In genomic region chr16:5096437-5097065, GRCh38 we compare ENCODE assay signal across 8 cellular contexts. TPM values are rescaled to one million over a fixed set of nuclear protein-coding genes. Genes with fewer than 3 reads are reported as not detected.
DNase-seq lines count a peak whose midpoint lies in the region; ATAC-seq and TF ChIP-seq lines count a peak whose summit lies in the region.
"Not testable (repeated sequence)": the region's sequence is repeated elsewhere in the genome, so short reads cannot be mapped to it uniquely, and the experiment has no call there.

No MANE protein-coding gene starts in this region.

- H3K4me3 Mint-ChIP-seq in CD14-positive monocyte (peak overlapping the region; percentile 82 to 87), T-helper 17 cell (peak overlapping the region; percentile 92), endothelial cell (ENCODE audit: unreplicated experiment) (peak overlapping the region; percentile 90), nephron progenitor cell (peak overlapping the region; percentile 89)
- peak overlapping the region; percentile 92 for H3K4me3 Mint-ChIP-seq in stimulated activated naive CD8-positive, alpha-beta T cell treated with anti-CD3 and anti-CD28 coated beads, Interleukin-15, Interleukin-2, amounts not matched to agents 100 ng/mL and 50 ng/mL, for 24 hours

- not testable (repeated sequence) for H3K9me3 Mint-ChIP-seq in CD14-positive monocyte; endothelial cell (ENCODE audit: unreplicated experiment); nephron progenitor cell; stimulated activated naive CD8-positive, alpha-beta T cell treated with anti-CD3 and anti-CD28 coated beads, Interleukin-15, Interleukin-2, amounts not matched to agents 100 ng/mL and 50 ng/mL, for 24 hours

- not testable (repeated sequence) for H3K27ac ChIP-seq in HUES48 (ENCODE audit: low read depth, low read length)

- H3K9ac ChIP-seq in HUES48 (ENCODE audit: low read depth, low read length) = peak overlapping the region; percentile 77; the same call in 1 of the 2 replicates
- H3K9ac ChIP-seq in adipocyte (ENCODE audit: low read length) = peak overlapping the region; percentile 85

- not testable (repeated sequence) for TF ChIP-seq CTCF in CD14-positive monocyte (IDR thresholded peaks at IDR 0.05); endothelial cell (IDR thresholded peaks at IDR 0.05; ENCODE audit: unreplicated experiment); nephron progenitor cell (IDR thresholded peaks at IDR 0.05)

- not testable (repeated sequence) for H3K36me3 ChIP-seq in HUES48 (ENCODE audit: control insufficient read depth, insufficient read depth, low read length); adipocyte (ENCODE audit: control insufficient read depth, insufficient read depth, low read length, severe bottlenecking)

- intact Hi-C loops in CD14-positive monocyte (cut with micrococcal nuclease) = loop anchor here in 1 of 2 donors (5.0 kb wide), 2 partner anchors 139 to 249 kb away; partner anchors contain the start of genes GLYR1, SEC14L5 and UBN1

- H3K27ac Mint-ChIP-seq in CD14-positive monocyte (peak overlapping the region in 3 of 7 donors; percentile 74 to 84 (median 76)), T-helper 17 cell (peak overlapping the region; percentile 57), endothelial cell (ENCODE audit: unreplicated experiment) (peak overlapping the region; percentile 59), nephron progenitor cell (peak overlapping the region; percentile 52)
- H3K27ac Mint-ChIP-seq in stimulated activated naive CD8-positive, alpha-beta T cell treated with anti-CD3 and anti-CD28 coated beads, Interleukin-15, Interleukin-2, amounts not matched to agents 100 ng/mL and 50 ng/mL, for 24 hours = peak overlapping the region; percentile 71

- not testable (repeated sequence) for H3K27me3 ChIP-seq in HUES48 (ENCODE audit: control insufficient read depth, insufficient read depth, low read length); adipocyte (replicated peaks; ENCODE audit: control insufficient read depth, insufficient read depth, low read length)

- H3K4me1 ChIP-seq in HUES48 (ENCODE audit: control insufficient read depth, insufficient read depth, low read length); adipocyte (ENCODE audit: control insufficient read depth, insufficient read depth, low read length): not testable (repeated sequence)

- ATAC-seq in T-helper 17 cell = not testable (repeated sequence)

- H3K4me3 ChIP-seq in HUES48 (ENCODE audit: low read depth, low read length) = peak overlapping the region; percentile 94
- peak overlapping the region; percentile 83 for H3K4me3 ChIP-seq in adipocyte (ENCODE audit: low read length)
- H3K4me3 ChIP-seq in iPS-18c (ENCODE audit: insufficient read depth, low read depth, low read length) = peak overlapping the region; percentile 66

- not testable (repeated sequence) for H3K36me3 Mint-ChIP-seq in CD14-positive monocyte; T-helper 17 cell (ENCODE audit: low read depth); endothelial cell (ENCODE audit: low read depth, unreplicated experiment); nephron progenitor cell (ENCODE audit: low read depth); stimulated activated naive CD8-positive, alpha-beta T cell treated with anti-CD3 and anti-CD28 coated beads, Interleukin-15, Interleukin-2, amounts not matched to agents 100 ng/mL and 50 ng/mL, for 24 hours (ENCODE audit: low read depth)

- H3K9me3 ChIP-seq in HUES48 (ENCODE audit: control insufficient read depth, insufficient read depth, low read length); T-helper 17 cell (ENCODE audit: control insufficient read depth, low read length, poor library complexity, severe bottlenecking); adipocyte (ENCODE audit: control insufficient read depth, low read length); iPS-18c (ENCODE audit: control insufficient read depth, insufficient read depth, low read length): not testable (repeated sequence)

- H3K4me1 Mint-ChIP-seq in CD14-positive monocyte (peaks cover 13% of the 10 kb centered on the region), T-helper 17 cell (peaks cover 11% of the 10 kb centered on the region), nephron progenitor cell (peaks cover 24% of the 10 kb centered on the region)
- H3K4me1 Mint-ChIP-seq in endothelial cell (ENCODE audit: unreplicated experiment) = not testable (repeated sequence)
- peaks cover 32% of the 10 kb centered on the region for H3K4me1 Mint-ChIP-seq in stimulated activated naive CD8-positive, alpha-beta T cell treated with anti-CD3 and anti-CD28 coated beads, Interleukin-15, Interleukin-2, amounts not matched to agents 100 ng/mL and 50 ng/mL, for 24 hours (ENCODE audit: low read depth)

- H3K27me3 Mint-ChIP-seq in CD14-positive monocyte (ENCODE audit: low read depth in 3 of 3) = peaks cover 18 to 28% (median 22%) of the 10 kb centered on the region in 3 donors
- not testable (repeated sequence) for H3K27me3 Mint-ChIP-seq in T-helper 17 cell; endothelial cell (ENCODE audit: unreplicated experiment); nephron progenitor cell (ENCODE audit: low read depth, poor library complexity); stimulated activated naive CD8-positive, alpha-beta T cell treated with anti-CD3 and anti-CD28 coated beads, Interleukin-15, Interleukin-2, amounts not matched to agents 100 ng/mL and 50 ng/mL, for 24 hours

- DNase-seq in CD14-positive monocyte (ENCODE audit: low spot score); T-helper 17 cell; adipocyte (ENCODE audit: low read depth); endothelial cell (ENCODE audit: low spot score); nephron progenitor cell: not testable (repeated sequence)

RNA-seq across cellular contexts. Expression of gene EEF2KMT, which starts 1.0 kb away (rescaled TPM):
- 1 to 10 TPM; 5.5 to 6.8 TPM for polyA plus RNA-seq in CD14-positive monocyte
- total RNA-seq in T-helper 17 cell (1 to 10 TPM; 4.4 to 6.0 TPM), endothelial cell (ENCODE audit: unreplicated experiment) (6.7 TPM)

RNA-seq across cellular contexts. Expression of gene ALG1, which starts 24.9 kb away (rescaled TPM):
- 10 to 100 TPM; 25.2 to 31.0 TPM for polyA plus RNA-seq in CD14-positive monocyte
- total RNA-seq in T-helper 17 cell (10 to 100 TPM; 10.0 to 10.3 TPM), endothelial cell (ENCODE audit: unreplicated experiment) (21.0 TPM)

RNA-seq across cellular contexts. Expression of gene C16orf89, which starts 30.8 kb away (rescaled TPM):
- polyA plus RNA-seq in CD14-positive monocyte = not detected
- total RNA-seq in T-helper 17 cell (not detected), endothelial cell (ENCODE audit: unreplicated experiment) (not detected)
